ENCODE assay signal across 1 cellular context in the genomic region with DNA sequence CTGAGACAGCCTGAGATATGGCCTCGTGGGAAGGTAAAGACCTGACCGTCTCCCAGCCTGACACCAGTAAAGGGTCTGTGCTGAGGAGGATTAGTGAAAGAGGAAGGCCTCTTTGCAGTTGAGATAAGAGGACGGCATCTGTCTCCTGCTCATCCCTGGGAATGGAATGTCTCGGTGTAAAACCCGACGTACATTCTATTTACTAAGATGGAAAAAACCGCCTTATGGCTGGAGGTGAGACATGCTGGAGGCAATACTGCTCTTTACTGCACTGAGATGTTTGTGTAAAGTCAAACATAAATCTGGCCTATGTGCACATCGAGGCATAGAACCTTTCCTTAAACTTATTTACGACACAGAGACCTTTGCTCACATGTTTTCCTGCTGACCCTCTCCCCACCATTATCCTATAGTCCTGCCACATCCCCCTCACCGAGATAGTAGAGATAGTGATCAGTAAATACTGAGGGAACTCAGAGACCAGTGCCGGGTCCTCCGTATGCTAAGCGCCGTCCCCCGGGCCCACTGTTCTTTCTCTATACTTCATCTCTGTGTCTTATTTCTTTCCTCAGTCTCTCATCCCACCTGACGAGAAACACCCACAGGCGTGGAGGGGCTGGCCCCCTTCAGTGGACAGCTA.
A peak's percentile ranks its signal among the peaks of the same experiment; 100 is the strongest.
TF ChIP-seq lines count a peak whose summit lies in the region.

No MANE protein-coding gene starts in this region.

TF ChIP-seq in HEK293, 187 proteins besides CTCF, POLR2A, EP300 and RAD21:
- 0 out of 2 replicates have a peak, but pooled peaks have one; percentile 5 for TF ChIP-seq GLIS1 (tag by site-specific recombination; IDR thresholded peaks at IDR 0.05)
